In genomic region chr5:472076-472655, GRCh38 we compare ENCODE assay signal across 8 cellular contexts. TPM values are rescaled to one million over a fixed set of nuclear protein-coding genes. Genes with fewer than 3 reads are reported as not detected.
DNase-seq lines count a peak whose midpoint lies in the region; ATAC-seq, FAIRE-seq and TF ChIP-seq lines count a peak whose summit lies in the region.

No MANE protein-coding gene starts in this region.

- H3K4me1 ChIP-seq in endothelial cell of umbilical vein (ENCODE audit: control insufficient read depth, extremely low read depth, insufficient read depth, low read length) = peaks cover 6% of the 10 kb centered on the region

- peak overlapping the region; percentile 88 for H3K4me3 Mint-ChIP-seq in activated T-cell treated with anti-CD3 and anti-CD28 coated beads, Interleukin-2, amount 50 U/mL, for 24 hours
- H3K4me3 Mint-ChIP-seq in naive thymus-derived CD8-positive, alpha-beta T cell = peak overlapping the region; percentile 75 to 89 (median 84)

- POLR2A ChIA-PET in endothelial cell of umbilical vein (lab: Charles Lee) = interaction anchor here (0.6 kb wide), 2 partner anchors 83 to 1280 kb away, joined by 5 to 8 read pairs; no protein-coding TSS in a partner anchor
- POLR2A ChIA-PET in naive thymus-derived CD8-positive, alpha-beta T cell (lab: Charles Lee) = interaction anchor here (0.7 to 3.4 kb wide), 10 partner anchors 8 to 565 kb away, joined by 3 to 15 read pairs (median 4); partner anchors contain the start of genes BRD9, CEP72 and TRIP13

- ATAC-seq in HG02885 (IDR thresholded peaks at IDR 0.05; ENCODE audit: poor library complexity, unreplicated experiment) = peak; percentile 18
- ATAC-seq in naive thymus-derived CD8-positive, alpha-beta T cell = no peak

- H3K79me2 ChIP-seq in endothelial cell of umbilical vein (ENCODE audit: control insufficient read depth, insufficient read depth, low read length) = peaks cover 4% of the 10 kb centered on the region

- no peaks in the 10 kb centered on the region for H4K20me1 ChIP-seq in endothelial cell of umbilical vein (replicated peaks; ENCODE audit: control insufficient read depth, extremely low read depth, insufficient read depth, low read length)

- peak overlapping the region; percentile 91 for H2AFZ ChIP-seq in endothelial cell of umbilical vein (ENCODE audit: low read depth, low read length)

- intact Hi-C loops in endothelial cell of umbilical vein (cut with micrococcal nuclease) = loop anchor here (5.0 kb wide), 1 partner anchor 140 kb away; the partner anchor contains the start of gene CEP72

- H3K9me3 ChIP-seq in SK-N-MC (ENCODE audit: low read depth, low read length) = no peaks in the 10 kb centered on the region
- no peaks in the 10 kb centered on the region for H3K9me3 ChIP-seq in endothelial cell of umbilical vein (replicated peaks; ENCODE audit: control insufficient read depth, insufficient read depth, low read length)

- BruUV-seq in endothelial cell of umbilical vein (replicated peaks; lab: Mats Ljungman, UMichigan) = no TSS peak

- H3K36me3 ChIP-seq in SK-N-MC (ENCODE audit: insufficient read depth, low read length) = peaks cover 13% of the 10 kb centered on the region; the same call in 1 of the 2 replicates
- peaks cover 0 to 2% of the 10 kb centered on the region in 2 experiments for H3K36me3 ChIP-seq in endothelial cell of umbilical vein (ENCODE audit: control insufficient read depth in 2 of 2, extremely low read depth in 1 of 2, insufficient read depth in 2 of 2, low read length in 2 of 2)

- peaks cover 8% of the 10 kb centered on the region for H3K27me3 Mint-ChIP-seq in activated T-cell treated with anti-CD3 and anti-CD28 coated beads, Interleukin-2, amount 50 U/mL, for 24 hours
- peaks cover 0 to 30% (median 3%) of the 10 kb centered on the region in 5 donors for H3K27me3 Mint-ChIP-seq in naive thymus-derived CD8-positive, alpha-beta T cell

- H3K4me2 ChIP-seq in endothelial cell of umbilical vein (ENCODE audit: insufficient read depth, low read length) = peak overlapping the region; percentile 68

- TF ChIP-seq POLR2A in endothelial cell of umbilical vein (IDR thresholded peaks at IDR 0.05; ENCODE audit: low read depth, low read length) = no peak

- CTCF ChIA-PET in endothelial cell of umbilical vein (lab: Charles Lee) = interaction anchor here (2.3 to 3.5 kb wide), 2 partner anchors 26 to 155 kb away, joined by 11 to 23 read pairs; no protein-coding TSS in a partner anchor

- H3K4me3 ChIP-seq in SK-N-MC = peak overlapping the region; percentile 83
- H3K4me3 ChIP-seq in endothelial cell of umbilical vein (replicated peaks in 1 of 3; ENCODE audit: insufficient read depth in 1 of 3, low read depth in 1 of 3, low read length in 3 of 3) = peak overlapping the region; percentile 42 to 55 (median 43)

- dilution Hi-C loops in endothelial cell of umbilical vein (cut with MboI; ENCODE audit: extremely low pct_ligation_motif_present, low sequenced_read_pairs) = no loop called here

- peaks cover 30% of the 10 kb centered on the region for H3K4me1 Mint-ChIP-seq in activated T-cell treated with anti-CD3 and anti-CD28 coated beads, Interleukin-2, amount 50 U/mL, for 24 hours (ENCODE audit: low read depth)
- peaks cover 13 to 31% (median 27%) of the 10 kb centered on the region in 4 donors for H3K4me1 Mint-ChIP-seq in naive thymus-derived CD8-positive, alpha-beta T cell

- H3K9me3 Mint-ChIP-seq in activated T-cell treated with anti-CD3 and anti-CD28 coated beads, Interleukin-2, amount 50 U/mL, for 24 hours = no peaks in the 10 kb centered on the region
- H3K9me3 Mint-ChIP-seq in naive thymus-derived CD8-positive, alpha-beta T cell = no peaks in the 10 kb centered on the region

- H3K36me3 Mint-ChIP-seq in activated T-cell treated with anti-CD3 and anti-CD28 coated beads, Interleukin-2, amount 50 U/mL, for 24 hours (ENCODE audit: low read depth) = peaks cover 41% of the 10 kb centered on the region
- peaks cover 0 to 8% (median 0%) of the 10 kb centered on the region in 3 donors for H3K36me3 Mint-ChIP-seq in naive thymus-derived CD8-positive, alpha-beta T cell

- H3K9ac ChIP-seq in SK-N-MC (ENCODE audit: insufficient read length) = peak overlapping the region; percentile 99
- peak overlapping the region; percentile 76 for H3K9ac ChIP-seq in endothelial cell of umbilical vein (replicated peaks; ENCODE audit: extremely low read depth, insufficient read depth, low read length)

- H3K27ac ChIP-seq in SK-N-MC (peak overlapping the region; percentile 72), endothelial cell of umbilical vein (ENCODE audit: insufficient read depth, low read depth, low read length) (peak overlapping the region; percentile 82)

- peak; percentile 62 for DNase-seq in activated T-cell treated with anti-CD3 and anti-CD28 coated beads, Interleukin-2, amount 50 U/mL, for 24 hours
- DNase-seq in activated T-cell treated with anti-CD3 and anti-CD28 coated beads for 4 hours = no peak
- no peak for DNase-seq in SK-N-MC (ENCODE audit: low read depth, low spot score)
- peak; percentile 9 for DNase-seq in endothelial cell of umbilical vein (ENCODE audit: low read depth, low spot score)
- peak in 3 of 10 donors; percentile 9 to 68 (median 9) for DNase-seq in naive thymus-derived CD8-positive, alpha-beta T cell
- DNase-seq in NCI-H345 treated with DMSO at 0.1 percent for 48 hours (lab: John Stamatoyannopoulos, UW; ENCODE audit: unreplicated experiment) = no peak
- DNase-seq in cerebellar nuclear complex (lab: John Stamatoyannopoulos, UW) = no peak

- peak overlapping the region; percentile 92 for H3K27ac Mint-ChIP-seq in activated T-cell treated with anti-CD3 and anti-CD28 coated beads, Interleukin-2, amount 50 U/mL, for 24 hours
- peak overlapping the region; percentile 69 to 92 (median 86) for H3K27ac Mint-ChIP-seq in naive thymus-derived CD8-positive, alpha-beta T cell

- TF ChIP-seq CTCF in endothelial cell of umbilical vein (IDR thresholded peaks at IDR 0.05; ENCODE audit: extremely low read depth in 1 of 2, insufficient read depth in 1 of 2, low read depth in 1 of 2, low read length in 2 of 2) = no peak

- H3K9me1 ChIP-seq in endothelial cell of umbilical vein (replicated peaks; ENCODE audit: control insufficient read depth, extremely low read depth, insufficient read depth, low read length) = no peaks in the 10 kb centered on the region

- FAIRE-seq in endothelial cell of umbilical vein (lab: Jason Lieb, UNC) = peak; percentile 46

- peaks cover 5 to 10% of the 10 kb centered on the region in 2 experiments for H3K27me3 ChIP-seq in endothelial cell of umbilical vein (ENCODE audit: control insufficient read depth in 2 of 2, insufficient read depth in 2 of 2, low read length in 2 of 2)

TF ChIP-seq in endothelial cell of umbilical vein, 7 proteins besides CTCF, POLR2A, EP300 and RAD21:
- TF ChIP-seq JUN (IDR thresholded peaks at IDR 0.05; ENCODE audit: borderline replicate concordance, insufficient read depth, insufficient read length, low read depth) = no peak

RNA-seq across cellular contexts. Expression of gene EXOC3, which starts 29.2 kb away (rescaled TPM):
- total RNA-seq in endothelial cell of umbilical vein = 52.9 and 55.4 TPM in 2 replicates
- polyA plus RNA-seq in endothelial cell of umbilical vein = 26.4 and 27.2 TPM in 2 replicates
- polyA plus RNA-seq in endothelial cell of umbilical vein (2011; cell fraction: cytosol; rRNA removed) = 22.0 and 22.7 TPM in 2 replicates
- polyA plus RNA-seq in endothelial cell of umbilical vein (2011; cell fraction: nucleus; rRNA removed) = 79.9 and 81.6 TPM in 2 replicates
- polyA plus RNA-seq in endothelial cell of umbilical vein (2012) = 32.2 and 34.4 TPM in 2 replicates
- polyA minus RNA-seq in endothelial cell of umbilical vein = 24.8 and 29.0 TPM in 2 replicates
- polyA minus RNA-seq in endothelial cell of umbilical vein (2011; cell fraction: cytosol; rRNA and poly(A)+ RNA removed) = 26.3 TPM
- 19.5 and 26.5 TPM in 2 replicates for polyA minus RNA-seq in endothelial cell of umbilical vein (2011; cell fraction: nucleus; rRNA and poly(A)+ RNA removed)
- 10 to 100 TPM; 93.3 to 99.5 TPM for total RNA-seq in naive thymus-derived CD8-positive, alpha-beta T cell
- polyA plus RNA-seq in naive thymus-derived CD8-positive, alpha-beta T cell = 10 to 100 TPM; 29.7 to 57.1 (median 42.5) TPM

RNA-seq across cellular contexts. Expression of gene SLC9A3, which starts 52.1 kb away (rescaled TPM):
- 0.82 and 0.92 TPM in 2 replicates for total RNA-seq in endothelial cell of umbilical vein
- 0.79 and 0.88 TPM in 2 replicates for polyA plus RNA-seq in endothelial cell of umbilical vein
- 0.58 and 0.75 TPM in 2 replicates for polyA plus RNA-seq in endothelial cell of umbilical vein (2011; cell fraction: cytosol; rRNA removed)
- polyA plus RNA-seq in endothelial cell of umbilical vein (2011; cell fraction: nucleus; rRNA removed) = 0.88 and 0.92 TPM in 2 replicates
- 0.64 and 0.79 TPM in 2 replicates for polyA plus RNA-seq in endothelial cell of umbilical vein (2012)
- 0.23 and 0.24 TPM in 2 replicates for polyA minus RNA-seq in endothelial cell of umbilical vein
- polyA minus RNA-seq in endothelial cell of umbilical vein (2011; cell fraction: cytosol; rRNA and poly(A)+ RNA removed) = 1.1 TPM
- 0.43 and 0.48 TPM in 2 replicates for polyA minus RNA-seq in endothelial cell of umbilical vein (2011; cell fraction: nucleus; rRNA and poly(A)+ RNA removed)
- total RNA-seq in naive thymus-derived CD8-positive, alpha-beta T cell = 1 to 10 TPM; 2.4 to 2.6 TPM
- polyA plus RNA-seq in naive thymus-derived CD8-positive, alpha-beta T cell = 1 to 10 TPM in 2 of 3 donors, under 1 TPM in 1; 0.98 to 3.3 (median 2.4) TPM

Comparison
In these comparisons a context has a peak if more than half of its experiments do, and no peak if none do; other contexts are left out.
1. DNase-seq: peak in activated T-cell treated with anti-CD3 and anti-CD28 coated beads, Interleukin-2, amount 50 U/mL, for 24 hours (single experiment) and endothelial cell of umbilical vein (single experiment); none in activated T-cell treated with anti-CD3 and anti-CD28 coated beads for 4 hours (single experiment), SK-N-MC (single experiment), NCI-H345 treated with DMSO at 0.1 percent for 48 hours (single experiment) and cerebellar nuclear complex (0 of 2).